36 cellular contexts compared by ENCODE assay signal in genomic region chr13:74461011-74461410, GRCh38.
"Had no signal": no experiment of that assay in that cellular context is flagged by ENCODE, and none has a peak within 500 bp of the region (broad histone marks: within the 10 kb centered on the region; RNA-seq: fewer than 3 reads in every experiment).

No MANE protein-coding gene starts in this region.

- DNase-seq: Karpas-422, Kasumi-1, MG63, MM.1S, MV-4-11, NCI-H1048, NCI-H1092, NCI-H1092 treated with DMSO at 0.1 percent for 48 hours, NCI-H1105, NCI-H1105 treated with DMSO at 0.1 percent for 48 hours, NCI-H1417, NCI-H1417 treated with DMSO at 0.1 percent for 48 hours, NCI-H1436, NCI-H1436 treated with DMSO at 0.1 percent for 48 hours, NCI-H146, NCI-H1694, NCI-H1694 treated with DMSO at 0.1 percent for 48 hours, NCI-H187, NCI-H187 treated with DMSO at 0.1 percent for 48 hours, NCI-H1930, NCI-H2029, NCI-H2029 treated with DMSO at 0.1 percent for 48 hours, NCI-H2081, NCI-H2081 treated with DMSO at 0.1 percent for 48 hours, NCI-H2107, NCI-H2171, NCI-H2171 treated with DMSO at 0.1 percent for 48 hours, NCI-H2227 treated with DMSO at 0.1 percent for 48 hours, NCI-H226, NCI-H345, NCI-H446, NCI-H446 treated with DMSO at 0.1 percent for 48 hours, NCI-H510A, NCI-H510A treated with DMSO at 0.1 percent for 48 hours, NCI-H524, NCI-H524 treated with DMSO at 0.1 percent for 48 hours had no signal

- H3K9me3 ChIP-seq: MG63 had no signal

- H3K27me3 ChIP-seq: MG63 had no signal
